Comparison of ENCODE assay signal across 21 cellular contexts in the genomic region with DNA sequence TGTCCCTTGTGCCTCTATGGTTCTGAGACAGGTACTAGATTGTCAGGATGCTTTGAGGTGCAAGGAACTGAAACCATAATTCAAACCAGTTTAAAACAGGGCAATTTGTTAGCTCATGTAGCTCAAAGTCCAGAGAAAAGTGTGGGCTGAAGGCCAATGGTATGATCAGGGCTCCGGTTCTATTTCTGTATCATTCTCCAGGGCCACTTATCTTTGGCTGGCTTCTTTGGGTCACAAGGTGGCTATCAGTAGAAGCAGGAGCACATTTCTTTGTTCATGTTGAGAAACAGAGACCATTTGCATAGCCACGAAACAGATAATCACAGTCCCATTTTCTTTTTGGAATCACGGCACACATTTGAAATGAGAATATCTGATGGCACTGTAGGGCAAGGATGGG.
"Had no signal": no experiment of that assay in that cellular context is flagged by ENCODE, and none has a peak within 500 bp of the region (broad histone marks: within the 10 kb centered on the region; RNA-seq: fewer than 3 reads in every experiment).

No MANE protein-coding gene starts in this region.

- H3K27ac ChIP-seq: colonic mucosa, esophagus muscularis mucosa, foreskin keratinocyte, gastroesophageal sphincter, heart left ventricle, lower lobe of right lung, neural progenitor cell, parathyroid adenoma, skin epidermis, testis, tibial artery had no signal

- H3K36me3 ChIP-seq: colonic mucosa, esophagus muscularis mucosa, gastroesophageal sphincter, heart left ventricle, lower lobe of right lung, neural progenitor cell, tibial artery had no signal

- H3K4me1 ChIP-seq: colonic mucosa, esophagus muscularis mucosa, foreskin keratinocyte, gastroesophageal sphincter, lower lobe of right lung, parathyroid adenoma, testis, tibial artery had no signal

- H3K4me2 ChIP-seq: neural progenitor cell had no signal

- H3K27me3 ChIP-seq: colonic mucosa, esophagus muscularis mucosa, gastroesophageal sphincter, heart left ventricle, neural progenitor cell, testis, tibial artery had no signal

- H3K4me3 ChIP-seq: colonic mucosa, esophagus muscularis mucosa, gastroesophageal sphincter, heart left ventricle, lower lobe of right lung, neural progenitor cell, skin epidermis, testis, tibial artery had no signal

- H3K9me3 ChIP-seq: colonic mucosa, esophagus muscularis mucosa, gastroesophageal sphincter, heart left ventricle, lower lobe of right lung, testis, tibial artery had no signal

- H3K79me2 ChIP-seq: parathyroid adenoma had no signal

- FAIRE-seq: islet of Langerhans had no signal

- ATAC-seq: foreskin keratinocyte; gastroesophageal sphincter; lower lobe of right lung; naive thymus-derived CD4-positive, alpha-beta T cell had no signal

- H2AFZ ChIP-seq: neural progenitor cell, parathyroid adenoma had no signal

- H3K9ac ChIP-seq: neural progenitor cell, parathyroid adenoma had no signal

- DNase-seq: colonic mucosa; effector CD8-positive, alpha-beta T cell; endodermal cell; foreskin keratinocyte; hippocampal formation; lower lobe of right lung; naive thymus-derived CD4-positive, alpha-beta T cell; stimulated activated CD4-positive, alpha-beta T cell treated with anti-CD3 and anti-CD28 coated beads, Interleukin-15, amount 100 ng/mL, for 24 hours; stimulated activated CD4-positive, alpha-beta T cell treated with anti-CD3 and anti-CD28 coated beads, Interleukin-2, amount 100 ng/mL, for 48 hours; stimulated activated CD8-positive, alpha-beta memory T cell treated with anti-CD3 and anti-CD28 coated beads, Interleukin-4, amount 100 ng/mL, for 48 hours; stimulated activated naive CD4-positive, alpha-beta T cell treated with Interleukin-2 at 50 U/mL for 16 hours; substantia nigra; testis; tibial artery had no signal
